1 cellular context compared by ENCODE assay signal in the genomic region with DNA sequence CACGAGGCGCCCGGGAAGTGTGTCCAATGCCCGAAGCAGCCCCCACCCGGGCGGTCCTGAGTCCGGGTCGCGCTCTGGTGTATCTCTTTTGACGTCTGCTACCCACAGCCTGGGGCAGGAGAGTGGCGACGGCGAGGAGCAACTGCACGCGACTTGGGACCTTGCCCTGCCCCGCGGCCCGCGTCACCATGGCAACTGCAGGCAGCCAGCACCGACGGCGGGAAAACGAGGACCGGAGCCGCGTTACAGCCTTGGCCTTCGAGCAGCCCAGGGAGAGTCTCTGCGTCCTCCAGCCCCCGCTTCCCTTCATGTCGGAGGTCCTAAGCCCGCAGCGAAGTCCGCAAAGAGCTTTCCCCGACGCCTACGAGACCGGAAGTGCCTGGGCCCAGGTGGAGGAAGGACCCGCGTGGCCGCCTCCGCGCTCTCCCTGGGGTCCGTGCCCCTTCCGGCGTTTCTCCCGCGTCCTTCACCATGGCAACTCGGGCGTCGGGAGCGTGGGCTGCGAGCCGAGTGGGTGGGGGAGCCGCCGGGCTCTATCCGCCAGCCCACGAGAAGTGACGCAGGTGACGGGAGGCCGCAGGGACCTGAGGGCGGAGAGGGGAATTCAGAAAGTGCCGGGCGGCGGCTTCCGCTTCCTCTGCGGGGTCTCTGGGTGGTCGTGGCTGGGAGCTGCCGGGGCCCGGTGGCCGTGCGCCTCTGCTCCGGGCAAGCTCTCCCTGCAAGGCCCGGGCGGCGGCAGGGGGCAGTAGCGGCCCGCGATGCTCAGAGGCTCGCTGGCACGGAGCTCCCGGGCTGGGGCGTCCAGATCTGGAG.
TF ChIP-seq lines count a peak whose summit lies in the region.

No MANE protein-coding gene starts in this region.

TF ChIP-seq in HepG2, 621 proteins besides CTCF, POLR2A, EP300 and RAD21 (continued from another document and continues in another):
- TF ChIP-seq NR0B2 (CRISPR knock-in tag; IDR thresholded peaks at IDR 0.05) (peak; percentile 75; the same call in 1 of the 2 replicates), ZNF768 (CRISPR knock-in tag; IDR thresholded peaks at IDR 0.05) (peak; percentile 64; the same call in 1 of the 2 replicates), ISX (CRISPR knock-in tag; conservative IDR thresholded peaks at IDR 0.05) (no peak), ZNF546 (CRISPR knock-in tag; conservative IDR thresholded peaks at IDR 0.05) (peak; percentile 81), ZNF644 (CRISPR knock-in tag; IDR thresholded peaks at IDR 0.05; ENCODE audit: low read depth) (no peak; the same call in 1 of the 2 replicates), NCOA1 (CRISPR knock-in tag; IDR thresholded peaks at IDR 0.05) (0 out of 2 replicates have a peak, but pooled peaks have one; percentile 59), IKZF1 (IDR thresholded peaks at IDR 0.05) (no peak), ZMYM2 (CRISPR knock-in tag; IDR thresholded peaks at IDR 0.05) (peak; percentile 93), PTBP1 (IDR thresholded peaks at IDR 0.05; ENCODE audit: low read depth, low read length, poor library complexity, severe bottlenecking) (no peak), MAZ (IDR thresholded peaks at IDR 0.05; ENCODE audit: borderline replicate concordance, low read depth, low read length) (0 out of 2 replicates have a peak, but pooled peaks have one; percentile 34), MAZ (CRISPR knock-in tag; IDR thresholded peaks at IDR 0.05; ENCODE audit: low read depth) (peak; percentile 70), SMC3 (IDR thresholded peaks at IDR 0.05; ENCODE audit: low read length) (peak; percentile 41; the same call in 1 of the 2 replicates), KDM2A (CRISPR knock-in tag; IDR thresholded peaks at IDR 0.05; ENCODE audit: borderline replicate concordance, low read depth) (peak; percentile 88), ZNF101 (CRISPR knock-in tag; IDR thresholded peaks at IDR 0.05; ENCODE audit: borderline replicate concordance, low read depth) (peak; percentile 62; the same call in 1 of the 2 replicates), ZNF556 (CRISPR knock-in tag; IDR thresholded peaks at IDR 0.05; ENCODE audit: borderline replicate concordance) (peak; percentile 84), ASH2L (IDR thresholded peaks at IDR 0.05; ENCODE audit: insufficient read length, low read depth, low read length) (no peak), NFYB (CRISPR knock-in tag; IDR thresholded peaks at IDR 0.05) (peak; percentile 29; the same call in 1 of the 2 replicates), ZNF563 (CRISPR knock-in tag; IDR thresholded peaks at IDR 0.05) (peak; percentile 84), IRF2 (CRISPR knock-in tag; IDR thresholded peaks at IDR 0.05) (0 out of 2 replicates have a peak, but pooled peaks have one; percentile 44), KMT2A (CRISPR knock-in tag; IDR thresholded peaks at IDR 0.05) (peak; percentile 53; the same call in 1 of the 2 replicates), BCLAF1 (IDR thresholded peaks at IDR 0.05) (no peak), SP5 (CRISPR knock-in tag; IDR thresholded peaks at IDR 0.05; ENCODE audit: borderline replicate concordance, low read depth) (no peak), JUN (CRISPR knock-in tag; IDR thresholded peaks at IDR 0.05) (no peak), ZHX1 (CRISPR knock-in tag; IDR thresholded peaks at IDR 0.05; ENCODE audit: low read depth) (0 out of 2 replicates have a peak, but pooled peaks have one; percentile 29), YEATS2 (CRISPR knock-in tag; IDR thresholded peaks at IDR 0.05; ENCODE audit: borderline replicate concordance) (0 out of 2 replicates have a peak, but pooled peaks have one; percentile 28), CREB1 (IDR thresholded peaks at IDR 0.05) (no peak), CREB1 (CRISPR knock-in tag; IDR thresholded peaks at IDR 0.05) (no peak), THYN1 (CRISPR knock-in tag; IDR thresholded peaks at IDR 0.05; ENCODE audit: borderline replicate concordance, low read depth) (no peak), ZMAT3 (CRISPR knock-in tag; conservative IDR thresholded peaks at IDR 0.05) (no peak), HOXA7 (CRISPR knock-in tag; IDR thresholded peaks at IDR 0.05) (no peak), CAMTA2 (CRISPR knock-in tag; IDR thresholded peaks at IDR 0.05; ENCODE audit: borderline replicate concordance) (no peak; the same call in 1 of the 2 replicates), PHB2 (IDR thresholded peaks at IDR 0.05; ENCODE audit: partially characterized antibody) (no peak), ZNF468 (CRISPR knock-in tag; IDR thresholded peaks at IDR 0.05) (no peak), NFE2L2 (IDR thresholded peaks at IDR 0.05; ENCODE audit: low read length) (no peak)
- TF ChIP-seq, protein P1, sequence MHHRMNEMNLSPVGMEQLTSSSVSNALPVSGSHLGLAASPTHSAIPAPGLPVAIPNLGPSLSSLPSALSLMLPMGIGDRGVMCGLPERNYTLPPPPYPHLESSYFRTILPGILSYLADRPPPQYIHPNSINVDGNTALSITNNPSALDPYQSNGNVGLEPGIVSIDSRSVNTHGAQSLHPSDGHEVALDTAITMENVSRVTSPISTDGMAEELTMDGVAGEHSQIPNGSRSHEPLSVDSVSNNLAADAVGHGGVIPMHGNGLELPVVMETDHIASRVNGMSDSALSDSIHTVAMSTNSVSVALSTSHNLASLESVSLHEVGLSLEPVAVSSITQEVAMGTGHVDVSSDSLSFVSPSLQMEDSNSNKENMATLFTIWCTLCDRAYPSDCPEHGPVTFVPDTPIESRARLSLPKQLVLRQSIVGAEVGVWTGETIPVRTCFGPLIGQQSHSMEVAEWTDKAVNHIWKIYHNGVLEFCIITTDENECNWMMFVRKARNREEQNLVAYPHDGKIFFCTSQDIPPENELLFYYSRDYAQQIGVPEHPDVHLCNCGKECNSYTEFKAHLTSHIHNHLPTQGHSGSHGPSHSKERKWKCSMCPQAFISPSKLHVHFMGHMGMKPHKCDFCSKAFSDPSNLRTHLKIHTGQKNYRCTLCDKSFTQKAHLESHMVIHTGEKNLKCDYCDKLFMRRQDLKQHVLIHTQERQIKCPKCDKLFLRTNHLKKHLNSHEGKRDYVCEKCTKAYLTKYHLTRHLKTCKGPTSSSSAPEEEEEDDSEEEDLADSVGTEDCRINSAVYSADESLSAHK (CRISPR knock-in tag; IDR thresholded peaks at IDR 0.05; ENCODE audit: borderline replicate concordance): no peak
- TF ChIP-seq, protein P2, sequence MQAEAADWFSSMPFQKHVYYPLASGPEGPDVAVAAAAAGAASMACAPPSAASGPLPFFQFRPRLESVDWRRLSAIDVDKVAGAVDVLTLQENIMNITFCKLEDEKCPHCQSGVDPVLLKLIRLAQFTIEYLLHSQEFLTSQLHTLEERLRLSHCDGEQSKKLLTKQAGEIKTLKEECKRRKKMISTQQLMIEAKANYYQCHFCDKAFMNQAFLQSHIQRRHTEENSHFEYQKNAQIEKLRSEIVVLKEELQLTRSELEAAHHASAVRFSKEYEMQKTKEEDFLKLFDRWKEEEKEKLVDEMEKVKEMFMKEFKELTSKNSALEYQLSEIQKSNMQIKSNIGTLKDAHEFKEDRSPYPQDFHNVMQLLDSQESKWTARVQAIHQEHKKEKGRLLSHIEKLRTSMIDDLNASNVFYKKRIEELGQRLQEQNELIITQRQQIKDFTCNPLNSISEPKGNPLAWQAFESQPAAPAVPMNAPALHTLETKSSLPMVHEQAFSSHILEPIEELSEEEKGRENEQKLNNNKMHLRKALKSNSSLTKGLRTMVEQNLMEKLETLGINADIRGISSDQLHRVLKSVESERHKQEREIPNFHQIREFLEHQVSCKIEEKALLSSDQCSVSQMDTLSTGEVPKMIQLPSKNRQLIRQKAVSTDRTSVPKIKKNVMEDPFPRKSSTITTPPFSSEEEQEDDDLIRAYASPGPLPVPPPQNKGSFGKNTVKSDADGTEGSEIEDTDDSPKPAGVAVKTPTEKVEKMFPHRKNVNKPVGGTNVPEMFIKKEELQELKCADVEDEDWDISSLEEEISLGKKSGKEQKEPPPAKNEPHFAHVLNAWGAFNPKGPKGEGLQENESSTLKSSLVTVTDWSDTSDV (CRISPR knock-in tag; IDR thresholded peaks at IDR 0.05): no peak
- TF ChIP-seq, protein P3, sequence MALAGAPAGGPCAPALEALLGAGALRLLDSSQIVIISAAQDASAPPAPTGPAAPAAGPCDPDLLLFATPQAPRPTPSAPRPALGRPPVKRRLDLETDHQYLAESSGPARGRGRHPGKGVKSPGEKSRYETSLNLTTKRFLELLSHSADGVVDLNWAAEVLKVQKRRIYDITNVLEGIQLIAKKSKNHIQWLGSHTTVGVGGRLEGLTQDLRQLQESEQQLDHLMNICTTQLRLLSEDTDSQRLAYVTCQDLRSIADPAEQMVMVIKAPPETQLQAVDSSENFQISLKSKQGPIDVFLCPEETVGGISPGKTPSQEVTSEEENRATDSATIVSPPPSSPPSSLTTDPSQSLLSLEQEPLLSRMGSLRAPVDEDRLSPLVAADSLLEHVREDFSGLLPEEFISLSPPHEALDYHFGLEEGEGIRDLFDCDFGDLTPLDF (CRISPR knock-in tag; IDR thresholded peaks at IDR 0.05): no peak
- TF ChIP-seq, protein P4, sequence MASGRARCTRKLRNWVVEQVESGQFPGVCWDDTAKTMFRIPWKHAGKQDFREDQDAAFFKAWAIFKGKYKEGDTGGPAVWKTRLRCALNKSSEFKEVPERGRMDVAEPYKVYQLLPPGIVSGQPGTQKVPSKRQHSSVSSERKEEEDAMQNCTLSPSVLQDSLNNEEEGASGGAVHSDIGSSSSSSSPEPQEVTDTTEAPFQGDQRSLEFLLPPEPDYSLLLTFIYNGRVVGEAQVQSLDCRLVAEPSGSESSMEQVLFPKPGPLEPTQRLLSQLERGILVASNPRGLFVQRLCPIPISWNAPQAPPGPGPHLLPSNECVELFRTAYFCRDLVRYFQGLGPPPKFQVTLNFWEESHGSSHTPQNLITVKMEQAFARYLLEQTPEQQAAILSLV (CRISPR knock-in tag; IDR thresholded peaks at IDR 0.05; ENCODE audit: borderline replicate concordance): peak; percentile 40; the same call in 1 of the 2 replicates
